1 cellular context compared by ENCODE assay signal in genomic region chr15:88467073-88467934, GRCh38.
TF ChIP-seq lines count a peak whose summit lies in the region.

TSS of gene MRPL46 (minus strand) at chr15:88467388. CDS start at chr15:88467377, 11 bp downstream.
TSS of gene MRPS11 (plus strand) at chr15:88467708. CDS start at chr15:88467718, 10 bp downstream.

TF ChIP-seq in HepG2, 621 proteins besides CTCF, POLR2A, EP300 and RAD21 (continued from another document and continues in another):
- TF ChIP-seq, protein P1, sequence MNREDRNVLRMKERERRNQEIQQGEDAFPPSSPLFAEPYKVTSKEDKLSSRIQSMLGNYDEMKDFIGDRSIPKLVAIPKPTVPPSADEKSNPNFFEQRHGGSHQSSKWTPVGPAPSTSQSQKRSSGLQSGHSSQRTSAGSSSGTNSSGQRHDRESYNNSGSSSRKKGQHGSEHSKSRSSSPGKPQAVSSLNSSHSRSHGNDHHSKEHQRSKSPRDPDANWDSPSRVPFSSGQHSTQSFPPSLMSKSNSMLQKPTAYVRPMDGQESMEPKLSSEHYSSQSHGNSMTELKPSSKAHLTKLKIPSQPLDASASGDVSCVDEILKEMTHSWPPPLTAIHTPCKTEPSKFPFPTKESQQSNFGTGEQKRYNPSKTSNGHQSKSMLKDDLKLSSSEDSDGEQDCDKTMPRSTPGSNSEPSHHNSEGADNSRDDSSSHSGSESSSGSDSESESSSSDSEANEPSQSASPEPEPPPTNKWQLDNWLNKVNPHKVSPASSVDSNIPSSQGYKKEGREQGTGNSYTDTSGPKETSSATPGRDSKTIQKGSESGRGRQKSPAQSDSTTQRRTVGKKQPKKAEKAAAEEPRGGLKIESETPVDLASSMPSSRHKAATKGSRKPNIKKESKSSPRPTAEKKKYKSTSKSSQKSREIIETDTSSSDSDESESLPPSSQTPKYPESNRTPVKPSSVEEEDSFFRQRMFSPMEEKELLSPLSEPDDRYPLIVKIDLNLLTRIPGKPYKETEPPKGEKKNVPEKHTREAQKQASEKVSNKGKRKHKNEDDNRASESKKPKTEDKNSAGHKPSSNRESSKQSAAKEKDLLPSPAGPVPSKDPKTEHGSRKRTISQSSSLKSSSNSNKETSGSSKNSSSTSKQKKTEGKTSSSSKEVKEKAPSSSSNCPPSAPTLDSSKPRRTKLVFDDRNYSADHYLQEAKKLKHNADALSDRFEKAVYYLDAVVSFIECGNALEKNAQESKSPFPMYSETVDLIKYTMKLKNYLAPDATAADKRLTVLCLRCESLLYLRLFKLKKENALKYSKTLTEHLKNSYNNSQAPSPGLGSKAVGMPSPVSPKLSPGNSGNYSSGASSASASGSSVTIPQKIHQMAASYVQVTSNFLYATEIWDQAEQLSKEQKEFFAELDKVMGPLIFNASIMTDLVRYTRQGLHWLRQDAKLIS (CRISPR knock-in tag; IDR thresholded peaks at IDR 0.05): no peak
- TF ChIP-seq ELF1 (CRISPR knock-in tag; IDR thresholded peaks at IDR 0.05) (peak; percentile 85), TP53 (CRISPR knock-in tag; conservative IDR thresholded peaks at IDR 0.05) (0 out of 2 replicates have a peak, but pooled peaks have one; percentile 48), MED1 (CRISPR knock-in tag; IDR thresholded peaks at IDR 0.05) (peak; percentile 53; the same call in 1 of the 2 replicates), ZBTB7A (CRISPR knock-in tag; IDR thresholded peaks at IDR 0.05) (peak; percentile 72; the same call in 1 of the 2 replicates), ZHX1 (CRISPR knock-in tag; IDR thresholded peaks at IDR 0.05; ENCODE audit: low read depth) (no peak), LBX2 (CRISPR knock-in tag; IDR thresholded peaks at IDR 0.05; ENCODE audit: borderline replicate concordance) (no peak), MXI1 (IDR thresholded peaks at IDR 0.05; ENCODE audit: borderline replicate concordance, low read depth, low read length) (peak; percentile 81; the same call in 2 of the 3 replicates), PHF20 (CRISPR knock-in tag; IDR thresholded peaks at IDR 0.05) (peak; percentile 84), ZNF501 (CRISPR knock-in tag; IDR thresholded peaks at IDR 0.05) (peak; percentile 79), ZBTB20 (CRISPR knock-in tag; IDR thresholded peaks at IDR 0.05; ENCODE audit: borderline replicate concordance, low read depth) (no peak), PHF5A (CRISPR knock-in tag; IDR thresholded peaks at IDR 0.05; ENCODE audit: low read depth, unreplicated experiment) (no peak), HMG20A (CRISPR knock-in tag; IDR thresholded peaks at IDR 0.05; ENCODE audit: borderline replicate concordance) (no peak), ADNP (CRISPR knock-in tag; IDR thresholded peaks at IDR 0.05) (no peak), IKZF1 (IDR thresholded peaks at IDR 0.05) (no peak), JUN (CRISPR knock-in tag; IDR thresholded peaks at IDR 0.05) (no peak), HCFC1 (IDR thresholded peaks at IDR 0.05; ENCODE audit: low read depth, low read length) (peak; percentile 56; the same call in 1 of the 2 replicates), SPEN (CRISPR knock-in tag; IDR thresholded peaks at IDR 0.05; ENCODE audit: low read depth) (peak; percentile 77; the same call in 1 of the 2 replicates), CSRNP2 (CRISPR knock-in tag; conservative IDR thresholded peaks at IDR 0.05; ENCODE audit: low read depth) (no peak), ZNF737 (CRISPR knock-in tag; IDR thresholded peaks at IDR 0.05; ENCODE audit: borderline replicate concordance) (no peak), FOXP1 (IDR thresholded peaks at IDR 0.05) (no peak), FOXP1 (CRISPR knock-in tag; IDR thresholded peaks at IDR 0.05) (no peak), KDM4B (CRISPR knock-in tag; IDR thresholded peaks at IDR 0.05) (no peak), ZFP62 (CRISPR knock-in tag; IDR thresholded peaks at IDR 0.05) (no peak), ZFP36L1 (CRISPR knock-in tag; IDR thresholded peaks at IDR 0.05) (peak; percentile 23; the same call in 1 of the 2 replicates), MED8 (CRISPR knock-in tag; IDR thresholded peaks at IDR 0.05; ENCODE audit: insufficient replicate concordance) (peak; percentile 84), PHF8 (CRISPR knock-in tag; IDR thresholded peaks at IDR 0.05) (peak; percentile 79), TMF1 (CRISPR knock-in tag; IDR thresholded peaks at IDR 0.05; ENCODE audit: low read depth) (0 out of 2 replicates have a peak, but pooled peaks have one; percentile 32), ZNF460 (CRISPR knock-in tag; IDR thresholded peaks at IDR 0.05; ENCODE audit: borderline replicate concordance) (no peak), ZNF124 (CRISPR knock-in tag; IDR thresholded peaks at IDR 0.05) (no peak), MZF1 (CRISPR knock-in tag; IDR thresholded peaks at IDR 0.05; ENCODE audit: borderline replicate concordance) (no peak), ZNF891 (CRISPR knock-in tag; IDR thresholded peaks at IDR 0.05) (no peak), KDM5B (CRISPR knock-in tag; IDR thresholded peaks at IDR 0.05; ENCODE audit: borderline replicate concordance) (peak; percentile 65; the same call in 1 of the 2 replicates), ZNF558 (CRISPR knock-in tag; IDR thresholded peaks at IDR 0.05; ENCODE audit: borderline replicate concordance) (no peak), DDIT3 (CRISPR knock-in tag; IDR thresholded peaks at IDR 0.05) (no peak), CAMTA2 (CRISPR knock-in tag; IDR thresholded peaks at IDR 0.05; ENCODE audit: borderline replicate concordance) (0 out of 2 replicates have a peak, but pooled peaks have one; percentile 66), ZNF761 (CRISPR knock-in tag; conservative IDR thresholded peaks at IDR 0.05) (no peak; the same call in 1 of the 2 replicates), ZNF160 (CRISPR knock-in tag; IDR thresholded peaks at IDR 0.05) (peak; percentile 38; the same call in 1 of the 2 replicates), NFRKB (IDR thresholded peaks at IDR 0.05) (peak; percentile 67; the same call in 1 of the 2 replicates), ZNF33A (CRISPR knock-in tag; IDR thresholded peaks at IDR 0.05; ENCODE audit: borderline replicate concordance) (0 out of 2 replicates have a peak, but pooled peaks have one; percentile 24), CENPT (CRISPR knock-in tag; IDR thresholded peaks at IDR 0.05; ENCODE audit: low read depth) (no peak), ZNF333 (CRISPR knock-in tag; IDR thresholded peaks at IDR 0.05; ENCODE audit: borderline replicate concordance) (0 out of 2 replicates have a peak, but pooled peaks have one; percentile 40), KDM2A (CRISPR knock-in tag; IDR thresholded peaks at IDR 0.05; ENCODE audit: borderline replicate concordance, low read depth) (peak; percentile 75; the same call in 1 of the 2 replicates), TFDP2 (CRISPR knock-in tag; IDR thresholded peaks at IDR 0.05) (peak; percentile 92), TAF1 (CRISPR knock-in tag; IDR thresholded peaks at IDR 0.05) (peak; percentile 88), ZNF619 (CRISPR knock-in tag; IDR thresholded peaks at IDR 0.05) (no peak; the same call in 1 of the 2 replicates), RBM39 (IDR thresholded peaks at IDR 0.05; ENCODE audit: low read depth, low read length, poor library complexity, severe bottlenecking) (no peak), YY1 (IDR thresholded peaks at IDR 0.05; ENCODE audit: insufficient read depth, insufficient replicate concordance, low read depth, low read length) (peak; percentile 98), MYNN (CRISPR knock-in tag; IDR thresholded peaks at IDR 0.05; ENCODE audit: low read depth) (no peak), ZNF816 (CRISPR knock-in tag; IDR thresholded peaks at IDR 0.05; ENCODE audit: borderline replicate concordance) (no peak)
- TF ChIP-seq, protein P2, sequence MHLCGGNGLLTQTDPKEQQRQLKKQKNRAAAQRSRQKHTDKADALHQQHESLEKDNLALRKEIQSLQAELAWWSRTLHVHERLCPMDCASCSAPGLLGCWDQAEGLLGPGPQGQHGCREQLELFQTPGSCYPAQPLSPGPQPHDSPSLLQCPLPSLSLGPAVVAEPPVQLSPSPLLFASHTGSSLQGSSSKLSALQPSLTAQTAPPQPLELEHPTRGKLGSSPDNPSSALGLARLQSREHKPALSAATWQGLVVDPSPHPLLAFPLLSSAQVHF (CRISPR knock-in tag; IDR thresholded peaks at IDR 0.05): no peak
- TF ChIP-seq, protein P3, sequence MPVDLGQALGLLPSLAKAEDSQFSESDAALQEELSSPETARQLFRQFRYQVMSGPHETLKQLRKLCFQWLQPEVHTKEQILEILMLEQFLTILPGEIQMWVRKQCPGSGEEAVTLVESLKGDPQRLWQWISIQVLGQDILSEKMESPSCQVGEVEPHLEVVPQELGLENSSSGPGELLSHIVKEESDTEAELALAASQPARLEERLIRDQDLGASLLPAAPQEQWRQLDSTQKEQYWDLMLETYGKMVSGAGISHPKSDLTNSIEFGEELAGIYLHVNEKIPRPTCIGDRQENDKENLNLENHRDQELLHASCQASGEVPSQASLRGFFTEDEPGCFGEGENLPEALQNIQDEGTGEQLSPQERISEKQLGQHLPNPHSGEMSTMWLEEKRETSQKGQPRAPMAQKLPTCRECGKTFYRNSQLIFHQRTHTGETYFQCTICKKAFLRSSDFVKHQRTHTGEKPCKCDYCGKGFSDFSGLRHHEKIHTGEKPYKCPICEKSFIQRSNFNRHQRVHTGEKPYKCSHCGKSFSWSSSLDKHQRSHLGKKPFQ (CRISPR knock-in tag; IDR thresholded peaks at IDR 0.05; ENCODE audit: insufficient replicate concordance): no peak
- TF ChIP-seq, protein P4, sequence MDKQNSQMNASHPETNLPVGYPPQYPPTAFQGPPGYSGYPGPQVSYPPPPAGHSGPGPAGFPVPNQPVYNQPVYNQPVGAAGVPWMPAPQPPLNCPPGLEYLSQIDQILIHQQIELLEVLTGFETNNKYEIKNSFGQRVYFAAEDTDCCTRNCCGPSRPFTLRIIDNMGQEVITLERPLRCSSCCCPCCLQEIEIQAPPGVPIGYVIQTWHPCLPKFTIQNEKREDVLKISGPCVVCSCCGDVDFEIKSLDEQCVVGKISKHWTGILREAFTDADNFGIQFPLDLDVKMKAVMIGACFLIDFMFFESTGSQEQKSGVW (CRISPR knock-in tag; IDR thresholded peaks at IDR 0.05; ENCODE audit: borderline replicate concordance): no peak
- TF ChIP-seq, protein P5, sequence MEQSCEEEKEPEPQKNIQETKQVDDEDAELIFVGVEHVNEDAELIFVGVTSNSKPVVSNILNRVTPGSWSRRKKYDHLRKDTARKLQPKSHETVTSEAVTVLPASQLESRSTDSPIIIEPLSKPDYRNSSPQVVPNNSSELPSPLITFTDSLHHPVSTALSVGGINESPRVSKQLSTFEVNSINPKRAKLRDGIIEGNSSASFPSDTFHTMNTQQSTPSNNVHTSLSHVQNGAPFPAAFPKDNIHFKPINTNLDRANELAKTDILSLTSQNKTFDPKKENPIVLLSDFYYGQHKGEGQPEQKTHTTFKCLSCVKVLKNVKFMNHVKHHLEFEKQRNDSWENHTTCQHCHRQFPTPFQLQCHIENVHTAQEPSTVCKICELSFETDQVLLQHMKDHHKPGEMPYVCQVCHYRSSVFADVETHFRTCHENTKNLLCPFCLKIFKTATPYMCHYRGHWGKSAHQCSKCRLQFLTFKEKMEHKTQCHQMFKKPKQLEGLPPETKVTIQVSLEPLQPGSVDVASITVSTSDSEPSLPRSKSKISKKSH (CRISPR knock-in tag; IDR thresholded peaks at IDR 0.05; ENCODE audit: borderline replicate concordance): no peak
